ENCODE assay signal across 17 cellular contexts in the genomic region with DNA sequence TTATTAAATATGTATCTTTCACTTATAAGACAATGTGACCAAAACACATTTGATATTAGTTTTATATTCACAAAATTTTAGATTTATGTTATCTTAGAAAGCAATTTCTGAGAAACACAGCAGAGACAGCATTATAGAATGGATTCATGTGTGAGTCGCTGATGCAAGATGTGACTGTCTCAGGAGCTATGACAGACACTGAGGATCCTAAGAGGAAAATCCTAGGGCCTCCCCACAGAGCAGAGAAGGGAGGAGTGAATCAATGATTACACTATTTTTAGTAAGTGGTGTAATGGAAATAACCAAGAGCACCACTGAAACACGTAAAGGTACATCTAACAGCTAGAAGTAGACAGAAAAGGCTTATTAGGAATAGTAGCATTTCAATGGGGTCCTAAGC.
A peak's percentile ranks its signal among the peaks of the same experiment; 100 is the strongest.
DNase-seq lines count a peak whose midpoint lies in the region; ATAC-seq and TF ChIP-seq lines count a peak whose summit lies in the region.
"Had no signal": no experiment of that assay in that cellular context is flagged by ENCODE, and none has a peak within 500 bp of the region (broad histone marks: within the 10 kb centered on the region; RNA-seq: fewer than 3 reads in every experiment).

No MANE protein-coding gene starts in this region.

- H3K4ac ChIP-seq in mesenchymal stem cell (ENCODE audit: low read depth in 1 of 2, low read length in 2 of 2): no peak overlapping the region

- no peak overlapping the region for H2BK12ac ChIP-seq in mesenchymal stem cell (ENCODE audit: low read length in 2 of 2)

- H2BK120ac ChIP-seq in mesenchymal stem cell (ENCODE audit: low read depth, low read length): no peak overlapping the region

- H3F3A ChIP-seq in smooth muscle cell (ENCODE audit: low read depth): no peaks in the 10 kb centered on the region

- no peak overlapping the region for H3K4me3 ChIP-seq in cardiac muscle cell
- no peak overlapping the region for H3K4me3 ChIP-seq in mesenchymal stem cell (ENCODE audit: insufficient read depth in 1 of 2, low read depth in 1 of 2, low read length in 2 of 2)
- H3K4me3 ChIP-seq in smooth muscle cell: no peak overlapping the region
- H3K4me3 ChIP-seq: BLaER1, GM12878, GM23338 had no signal

- H3K27ac ChIP-seq in cardiac muscle cell (peak overlapping the region; percentile 25), mesenchymal stem cell (ENCODE audit: low read length, poor library complexity, severe bottlenecking) (no peak overlapping the region), smooth muscle cell (ENCODE audit: low read depth) (peak overlapping the region; percentile 70)
- H3K27ac ChIP-seq: 22Rv1, BLaER1 had no signal

- no peak overlapping the region for H3K18ac ChIP-seq in mesenchymal stem cell (ENCODE audit: low read depth in 1 of 2, low read length in 2 of 2)

- DNase-seq in cardiac muscle cell (ENCODE audit: low read depth in 1 of 2, low spot score in 1 of 2): no peak
- DNase-seq in left cardiac atrium: no peak
- DNase-seq in chondrocyte (ENCODE audit: low spot score): no peak
- DNase-seq in mesenchymal stem cell: peak; percentile 39
- DNase-seq in smooth muscle cell (lab: John Stamatoyannopoulos, UW; ENCODE audit: unreplicated experiment): no peak
- DNase-seq in effector memory CD8-positive, alpha-beta T cell: no peak
- DNase-seq in Calu3: no peak
- no peak for DNase-seq in Right ventricle myocardium inferior (ENCODE audit: missing footprints)
- DNase-seq: AML-193; Caco-2; CD8-positive, alpha-beta memory T cell; DMS 273 treated with DMSO at 0.1 percent for 48 hours; H9 had no signal

- H2BK15ac ChIP-seq in mesenchymal stem cell (ENCODE audit: low read depth, poor library complexity, severe bottlenecking): no peak overlapping the region

- H3K4me1 Mint-ChIP-seq in chondrocyte (ENCODE audit: low read depth) (peaks cover 5% of the 10 kb centered on the region), Calu3 (ENCODE audit: low read depth, unreplicated experiment) (no peaks in the 10 kb centered on the region)
- no peaks in the 10 kb centered on the region for H3K4me1 Mint-ChIP-seq in effector memory CD8-positive, alpha-beta T cell (ENCODE audit: low read depth in 2 of 2)
- H3K4me1 Mint-ChIP-seq: CD8-positive, alpha-beta memory T cell; GM23338 had no signal

- no peaks in the 10 kb centered on the region for H4K20me1 ChIP-seq in smooth muscle cell (ENCODE audit: low read depth)
- H4K20me1 ChIP-seq: BLaER1 had no signal

- H3K27me3 ChIP-seq in cardiac muscle cell: no peaks in the 10 kb centered on the region
- H3K27me3 ChIP-seq in mesenchymal stem cell (ENCODE audit: control insufficient read depth in 1 of 2, insufficient read depth in 1 of 2, low read length in 2 of 2): no peaks in the 10 kb centered on the region
- H3K27me3 ChIP-seq in smooth muscle cell (ENCODE audit: low read depth): no peaks in the 10 kb centered on the region
- H3K27me3 ChIP-seq: BLaER1 had no signal

- H3K79me2 ChIP-seq in smooth muscle cell (ENCODE audit: low read depth): no peaks in the 10 kb centered on the region

- H4K8ac ChIP-seq in mesenchymal stem cell (ENCODE audit: low read length): no peak overlapping the region

- no peak overlapping the region for H2AK5ac ChIP-seq in mesenchymal stem cell (ENCODE audit: low read length, severe bottlenecking)

- H3K27ac Mint-ChIP-seq in chondrocyte (ENCODE audit: unreplicated experiment) (peak overlapping the region; percentile 57), Calu3 (ENCODE audit: unreplicated experiment) (no peak overlapping the region)
- H3K27ac Mint-ChIP-seq in effector memory CD8-positive, alpha-beta T cell: no peak overlapping the region
- H3K27ac Mint-ChIP-seq: CD8-positive, alpha-beta memory T cell; GM23338; H9 had no signal

- no peak overlapping the region for H3K14ac ChIP-seq in mesenchymal stem cell (ENCODE audit: low read length in 2 of 2)

- no TSS peak for BruUV-seq in Calu3 (replicated peaks; lab: Mats Ljungman, UMichigan)

- H3K36me3 Mint-ChIP-seq in chondrocyte (ENCODE audit: low read depth) (peaks cover 33% of the 10 kb centered on the region), Calu3 (ENCODE audit: insufficient read depth, unreplicated experiment) (no peaks in the 10 kb centered on the region)
- no peaks in the 10 kb centered on the region for H3K36me3 Mint-ChIP-seq in effector memory CD8-positive, alpha-beta T cell (ENCODE audit: insufficient read depth)
- H3K36me3 Mint-ChIP-seq: CD8-positive, alpha-beta memory T cell had no signal

- no peaks in the 10 kb centered on the region for H3K27me3 Mint-ChIP-seq in chondrocyte (ENCODE audit: low read depth)
- H3K27me3 Mint-ChIP-seq in effector memory CD8-positive, alpha-beta T cell: no peaks in the 10 kb centered on the region
- H3K27me3 Mint-ChIP-seq in Calu3 (ENCODE audit: unreplicated experiment): no peaks in the 10 kb centered on the region

- H4K91ac ChIP-seq in mesenchymal stem cell (ENCODE audit: low read length): no peak overlapping the region

- H3K9me3 Mint-ChIP-seq in chondrocyte (ENCODE audit: low read depth): peaks cover 7% of the 10 kb centered on the region
- peaks cover 0 to 5% of the 10 kb centered on the region in 2 donors for H3K9me3 Mint-ChIP-seq in effector memory CD8-positive, alpha-beta T cell
- H3K9me3 Mint-ChIP-seq in Calu3 (ENCODE audit: low read depth, unreplicated experiment): peaks cover 2% of the 10 kb centered on the region
- H3K9me3 Mint-ChIP-seq: GM23338, H9 had no signal

- H3K9me3 ChIP-seq in cardiac muscle cell (ENCODE audit: low read depth): no peaks in the 10 kb centered on the region
- H3K9me3 ChIP-seq in mesenchymal stem cell (ENCODE audit: control insufficient read depth, low read length): no peaks in the 10 kb centered on the region
- no peaks in the 10 kb centered on the region for H3K9me3 ChIP-seq in smooth muscle cell (replicated peaks; ENCODE audit: low read depth)
- H3K9me3 ChIP-seq: BLaER1, Caco-2 had no signal

- H3K36me3 ChIP-seq in cardiac muscle cell: no peaks in the 10 kb centered on the region
- H3K36me3 ChIP-seq in mesenchymal stem cell (ENCODE audit: control insufficient read depth in 1 of 2, insufficient read depth in 2 of 2, low read depth in 1 of 2, low read length in 2 of 2): peaks cover 0 to 8% of the 10 kb centered on the region in 2 experiments
- no peaks in the 10 kb centered on the region for H3K36me3 ChIP-seq in smooth muscle cell (ENCODE audit: low read depth)
- H3K36me3 ChIP-seq: BLaER1 had no signal

- no peaks in the 10 kb centered on the region for H3K79me1 ChIP-seq in mesenchymal stem cell (replicated peaks; ENCODE audit: low read length, poor library complexity, severe bottlenecking)

- no peak for ATAC-seq in left cardiac atrium
- no peak for ATAC-seq in effector memory CD8-positive, alpha-beta T cell (replicated peaks)
- no peak for ATAC-seq in Right ventricle myocardium inferior
- ATAC-seq: GM12878, GM23338 had no signal

- CTCF ChIA-PET in Calu3 (lab: Charles Lee): interaction anchor here (1.0 kb wide), 1 partner anchor 28 kb away, joined by 3 read pairs; no protein-coding TSS in a partner anchor

- H3K4me3 Mint-ChIP-seq in chondrocyte (ENCODE audit: unreplicated experiment): no peak overlapping the region
- no peak overlapping the region for H3K4me3 Mint-ChIP-seq in effector memory CD8-positive, alpha-beta T cell
- H3K4me3 Mint-ChIP-seq in Calu3 (ENCODE audit: low read depth, unreplicated experiment): no peak overlapping the region
- H3K4me3 Mint-ChIP-seq: CD8-positive, alpha-beta memory T cell; GM23338; H9 had no signal

- H2BK5ac ChIP-seq in mesenchymal stem cell (ENCODE audit: low read depth, low read length, poor library complexity, severe bottlenecking): no peak overlapping the region

- no peak overlapping the region for H3K23ac ChIP-seq in mesenchymal stem cell (ENCODE audit: low read length in 2 of 2)

- H3K9ac ChIP-seq in mesenchymal stem cell (ENCODE audit: low read length) (no peak overlapping the region), smooth muscle cell (ENCODE audit: low read depth) (no peak overlapping the region)
- H3K9ac ChIP-seq: BLaER1 had no signal

- H2AFZ ChIP-seq in mesenchymal stem cell (ENCODE audit: low read depth, low read length) (no peak overlapping the region), smooth muscle cell (ENCODE audit: low read depth) (peak overlapping the region; percentile 2)
- H2AFZ ChIP-seq: GM23338 had no signal

- intact Hi-C loops in left cardiac atrium (cut with DNase I): no loop called here
- intact Hi-C loops in Calu3 (cut with micrococcal nuclease; ENCODE audit: unreplicated experiment): no loop called here
- intact Hi-C loops in Right ventricle myocardium inferior (cut with DNase I): no loop called here

- H3K4me2 ChIP-seq in mesenchymal stem cell (ENCODE audit: low read length, poor library complexity, severe bottlenecking) (no peak overlapping the region), smooth muscle cell (peak overlapping the region; percentile 47)
- H3K4me2 ChIP-seq: BLaER1, GM23338 had no signal

- H3K4me1 ChIP-seq in cardiac muscle cell (ENCODE audit: low read depth): peaks cover 13% of the 10 kb centered on the region
- no peaks in the 10 kb centered on the region for H3K4me1 ChIP-seq in mesenchymal stem cell (ENCODE audit: control insufficient read depth, insufficient read depth, low read depth, low read length)
- peaks cover 3% of the 10 kb centered on the region for H3K4me1 ChIP-seq in smooth muscle cell (ENCODE audit: low read depth)
- H3K4me1 ChIP-seq: Caco-2 had no signal

- WGBS in mesenchymal stem cell: 95% methylated on average over 2 of the region's 2 CpGs
- 64% methylated on average over 2 of the region's 2 CpGs for WGBS in smooth muscle cell (ENCODE audit: low lambda C conversion rate)

- TF ChIP-seq CTCF in cardiac muscle cell (IDR thresholded peaks at IDR 0.05; ENCODE audit: low read depth, low read length) (no peak), chondrocyte (IDR thresholded peaks at IDR 0.05) (no peak), smooth muscle cell (IDR thresholded peaks at IDR 0.05; ENCODE audit: borderline replicate concordance, insufficient read depth, poor library complexity, severe bottlenecking) (no peak), Calu3 (IDR thresholded peaks at IDR 0.05; ENCODE audit: unreplicated experiment) (no peak)
